Comparison of ENCODE assay signal across 8 cellular contexts in the genomic region with DNA sequence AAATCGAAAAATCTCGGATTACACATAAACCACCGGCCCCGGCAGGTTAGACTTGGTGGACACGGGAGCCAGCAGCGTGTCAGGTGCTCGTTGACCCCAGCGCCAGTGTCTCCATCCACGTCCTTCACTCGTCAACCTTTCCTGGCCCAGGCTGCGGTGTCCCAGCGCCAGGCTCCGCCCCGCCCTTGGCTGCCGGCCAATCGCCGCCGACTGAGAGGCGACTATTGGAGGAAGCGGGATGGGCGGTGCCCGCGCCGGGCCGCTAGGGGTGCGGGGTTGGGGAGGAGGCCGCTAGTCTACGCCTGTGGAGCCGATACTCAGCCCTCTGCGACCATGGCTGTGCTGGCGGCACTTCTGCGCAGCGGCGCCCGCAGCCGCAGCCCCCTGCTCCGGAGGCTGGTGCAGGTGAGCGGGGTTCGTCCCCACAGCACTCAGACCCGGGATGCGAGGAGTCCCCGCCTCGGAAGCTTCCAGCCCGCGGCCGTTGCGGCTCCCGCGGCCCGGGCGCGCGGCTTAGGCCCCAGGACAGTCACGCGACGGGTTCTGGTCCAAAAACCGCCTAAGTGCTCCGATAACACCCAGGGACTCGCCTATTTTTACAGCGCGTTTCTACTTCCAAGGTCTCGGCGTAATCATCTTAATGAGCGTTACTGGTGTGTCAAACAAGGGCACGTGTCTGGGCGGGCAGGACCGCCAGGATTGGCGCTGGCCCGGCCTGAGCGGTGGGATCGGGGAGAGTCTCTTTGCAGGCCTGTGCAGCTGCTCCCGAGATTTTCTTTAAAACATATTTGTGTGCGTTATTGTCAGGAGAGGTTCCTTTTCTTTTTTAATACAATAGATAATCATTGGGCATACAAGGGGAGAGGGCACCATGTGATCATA. TPM values are rescaled to one million over a fixed set of nuclear protein-coding genes. Genes with fewer than 3 reads are reported as not detected.
DNase-seq lines count a peak whose midpoint lies in the region; ATAC-seq and TF ChIP-seq lines count a peak whose summit lies in the region.

Gene ACAT1 (plus strand): TSS at position 294 of the 882 bp plus-strand sequence. CDS start 40 bp downstream, at position 334.

- no peaks in the 10 kb centered on the region for H3K9me3 ChIP-seq in cardiac muscle cell (ENCODE audit: low read depth)

- H3K36me3 ChIP-seq in cardiac muscle cell = no peaks in the 10 kb centered on the region

- TF ChIP-seq CTCF in GM12873 (IDR thresholded peaks at IDR 0.05; ENCODE audit: insufficient read depth, low read depth, low read length, missing control alignments) (peak; percentile 37), cardiac muscle cell (IDR thresholded peaks at IDR 0.05; ENCODE audit: low read depth, low read length) (no peak), type B pancreatic cell (conservative IDR thresholded peaks at IDR 0.05) (peak; percentile 73)

- H3K9me3 Mint-ChIP-seq in activated naive CD8-positive, alpha-beta T cell treated with anti-CD3 and anti-CD28 coated beads, Interleukin-2, amount 50 U/mL, for 24 hours = no peaks in the 10 kb centered on the region
- H3K9me3 Mint-ChIP-seq in type B pancreatic cell = no peaks in the 10 kb centered on the region

- peaks cover 10% of the 10 kb centered on the region for H3K36me3 Mint-ChIP-seq in activated naive CD8-positive, alpha-beta T cell treated with anti-CD3 and anti-CD28 coated beads, Interleukin-2, amount 50 U/mL, for 24 hours (ENCODE audit: low read depth)
- H3K36me3 Mint-ChIP-seq in type B pancreatic cell = peaks cover 15% of the 10 kb centered on the region

- ATAC-seq in HG02759 (IDR thresholded peaks at IDR 0.05; ENCODE audit: unreplicated experiment) = peak; percentile 97
- peak; percentile 99 for ATAC-seq in activated naive CD8-positive, alpha-beta T cell treated with anti-CD3 and anti-CD28 coated beads, Interleukin-2, amount 50 U/mL, for 24 hours

- peak; percentile 88 to 97 (median 95) for DNase-seq in NCI-H1417 (lab: John Stamatoyannopoulos, UW)
- DNase-seq in SW 1271 (lab: John Stamatoyannopoulos, UW) = peak; percentile 94 to 96
- DNase-seq in activated naive CD8-positive, alpha-beta T cell treated with anti-CD3 and anti-CD28 coated beads, Interleukin-2, amount 50 U/mL, for 24 hours = peak; percentile 98
- peak; percentile 93 to 95 for DNase-seq in cardiac muscle cell (ENCODE audit: low read depth in 1 of 2, low spot score in 1 of 2)
- DNase-seq in pons (ENCODE audit: low spot score) = peak; percentile 94
- peak; percentile 96 for DNase-seq in type B pancreatic cell (ENCODE audit: extremely low spot score, unreplicated experiment)

- peaks cover 46% of the 10 kb centered on the region for H3K4me1 Mint-ChIP-seq in activated naive CD8-positive, alpha-beta T cell treated with anti-CD3 and anti-CD28 coated beads, Interleukin-2, amount 50 U/mL, for 24 hours
- H3K4me1 Mint-ChIP-seq in type B pancreatic cell (ENCODE audit: unreplicated experiment) = peaks cover 21% of the 10 kb centered on the region

- H3K27me3 ChIP-seq in cardiac muscle cell = no peaks in the 10 kb centered on the region

- no peaks in the 10 kb centered on the region for H3K27me3 Mint-ChIP-seq in activated naive CD8-positive, alpha-beta T cell treated with anti-CD3 and anti-CD28 coated beads, Interleukin-2, amount 50 U/mL, for 24 hours
- no peaks in the 10 kb centered on the region for H3K27me3 Mint-ChIP-seq in type B pancreatic cell

- peaks cover 8% of the 10 kb centered on the region for H3K4me1 ChIP-seq in cardiac muscle cell (ENCODE audit: low read depth)

- H3K27ac ChIP-seq in cardiac muscle cell = peak within 1 kb of the TSS; percentile 24

- peak within 1 kb of the TSS; percentile 92 for H3K27ac Mint-ChIP-seq in activated naive CD8-positive, alpha-beta T cell treated with anti-CD3 and anti-CD28 coated beads, Interleukin-2, amount 50 U/mL, for 24 hours
- H3K27ac Mint-ChIP-seq in type B pancreatic cell = peak within 1 kb of the TSS; percentile 93

- peak within 1 kb of the TSS; percentile 98 for H3K4me3 Mint-ChIP-seq in activated naive CD8-positive, alpha-beta T cell treated with anti-CD3 and anti-CD28 coated beads, Interleukin-2, amount 50 U/mL, for 24 hours
- peak within 1 kb of the TSS; percentile 98 for H3K4me3 Mint-ChIP-seq in type B pancreatic cell

- H3K4me3 ChIP-seq in cardiac muscle cell = peak within 1 kb of the TSS; percentile 44

RNA-seq across cellular contexts. Expression of gene ACAT1, which starts in this region (rescaled TPM):
- total RNA-seq in cardiac muscle cell (123 and 139 TPM in 2 replicates), type B pancreatic cell (ENCODE audit: low replicate concordance) (35.5 and 52.6 TPM in 2 replicates)
- polyA plus RNA-seq in cardiac muscle cell = 69.3 and 86.9 TPM in 2 replicates

Comparison
In these comparisons a context has a peak if more than half of its experiments do, and no peak if none do; other contexts are left out.
1. Peak in every context shown above with its lines: DNase-seq, ATAC-seq, H3K4me3 ChIP-seq and H3K27ac ChIP-seq.